27 cellular contexts compared by ENCODE assay signal in genomic region chr16:88993946-88994600, GRCh38. TPM values are rescaled to one million over a fixed set of nuclear protein-coding genes. Genes with fewer than 3 reads are reported as not detected.
"Had no signal": no experiment of that assay in that cellular context is flagged by ENCODE, and none has a peak within 500 bp of the region (broad histone marks: within the 10 kb centered on the region; RNA-seq: fewer than 3 reads in every experiment).

No MANE protein-coding gene starts in this region.

- H3K36me3 ChIP-seq: adrenal gland, breast epithelium, Peyer's patch, SJSA1 had no signal

- H3K4me3 Mint-ChIP-seq: activated CD8-positive, alpha-beta T cell treated with anti-CD3 and anti-CD28 coated beads, Interleukin-2, amount 10 ng/mL, durations not matched to agents 7 days and 5 days; activated naive CD8-positive, alpha-beta T cell treated with anti-CD3 and anti-CD28 coated beads, Interleukin-2, amount 10 ng/mL, durations not matched to agents 7 days and 5 days; T-helper 1 cell treated with Interleukin-12 subunit alpha and Interleukin-12 subunit beta and Interleukin-4 antibody, amounts not matched to agents 30 μg/mL and 1 μg/mL, for 36 hours had no signal

- H3K27me3 ChIP-seq: Peyer's patch had no signal

- H3K4me3 ChIP-seq: adrenal gland, breast epithelium, Peyer's patch, SJSA1 had no signal

- H3K4me1 Mint-ChIP-seq: activated naive CD8-positive, alpha-beta T cell treated with anti-CD3 and anti-CD28 coated beads, Interleukin-2, amount 10 ng/mL, durations not matched to agents 7 days and 5 days had no signal

- H3K27ac ChIP-seq: adrenal gland, breast epithelium, RWPE1, SJSA1 had no signal

- H3K4me1 ChIP-seq: adrenal gland, breast epithelium had no signal

- ATAC-seq: activated CD4-positive, CD25-positive, alpha-beta regulatory T cell treated with anti-CD3 and anti-CD28 coated beads, Interleukin-2, amount 50 U/mL, for 24 hours; activated CD8-positive, alpha-beta T cell treated with anti-CD3 and anti-CD28 coated beads, Interleukin-2, amount 10 ng/mL, durations not matched to agents 7 days and 5 days; SK-N-SH treated with all-trans-retinoic acid at 6 μM for 48 hours had no signal

- DNase-seq: activated CD4-positive, alpha-beta T cell treated with anti-CD3 and anti-CD28 coated beads for 4 hours; activated CD4-positive, alpha-beta T cell treated with anti-CD3 and anti-CD28 coated beads, Interleukin-2, amount 50 U/mL, for 4 hours; activated CD8-positive, alpha-beta memory T cell treated with anti-CD3 and anti-CD28 coated beads, Interleukin-2, amount 50 U/mL, for 48 hours; activated CD8-positive, alpha-beta T cell treated with anti-CD3 and anti-CD28 coated beads, Interleukin-2, amount 10 ng/mL, durations not matched to agents 7 days and 5 days; activated naive CD4-positive, alpha-beta T cell treated with anti-CD3 and anti-CD28 coated beads, Interleukin-2, amount 50 U/mL, for 16 hours; activated naive CD8-positive, alpha-beta T cell treated with anti-CD3 and anti-CD28 coated beads, Interleukin-2, amount 10 ng/mL, durations not matched to agents 7 days and 5 days; activated T-cell treated with anti-CD3 and anti-CD28 coated beads, Interleukin-2, amount 50 U/mL, for 1 hour; adrenal gland; anterior cingulate cortex; caudate nucleus; NCI-H1092 treated with DMSO at 0.1 percent for 48 hours; NCI-H1417 treated with DMSO at 0.1 percent for 48 hours; NCI-H1694; NCI-H2029 treated with DMSO at 0.1 percent for 48 hours; NCI-H345; NCI-H510A; NCI-H526 treated with DMSO at 0.1 percent for 48 hours; Peyer's patch; SHP77 had no signal

- H3K27ac Mint-ChIP-seq: activated CD8-positive, alpha-beta T cell treated with anti-CD3 and anti-CD28 coated beads, Interleukin-2, amount 10 ng/mL, durations not matched to agents 7 days and 5 days; activated naive CD8-positive, alpha-beta T cell treated with anti-CD3 and anti-CD28 coated beads, Interleukin-2, amount 10 ng/mL, durations not matched to agents 7 days and 5 days; T-helper 1 cell treated with Interleukin-12 subunit alpha and Interleukin-12 subunit beta and Interleukin-4 antibody, amounts not matched to agents 30 μg/mL and 1 μg/mL, for 36 hours had no signal

RNA-seq across cellular contexts. Expression of gene CBFA2T3, which starts 17.1 kb away (rescaled TPM):
- total RNA-seq: activated CD8-positive, alpha-beta T cell treated with anti-CD3 and anti-CD28 coated beads, Interleukin-2, amount 10 ng/mL, durations not matched to agents 7 days and 5 days; LHCN-M2; MCF 10A; SJSA1 had no signal
